Comparison of ENCODE assay signal across 17 cellular contexts in the genomic region with DNA sequence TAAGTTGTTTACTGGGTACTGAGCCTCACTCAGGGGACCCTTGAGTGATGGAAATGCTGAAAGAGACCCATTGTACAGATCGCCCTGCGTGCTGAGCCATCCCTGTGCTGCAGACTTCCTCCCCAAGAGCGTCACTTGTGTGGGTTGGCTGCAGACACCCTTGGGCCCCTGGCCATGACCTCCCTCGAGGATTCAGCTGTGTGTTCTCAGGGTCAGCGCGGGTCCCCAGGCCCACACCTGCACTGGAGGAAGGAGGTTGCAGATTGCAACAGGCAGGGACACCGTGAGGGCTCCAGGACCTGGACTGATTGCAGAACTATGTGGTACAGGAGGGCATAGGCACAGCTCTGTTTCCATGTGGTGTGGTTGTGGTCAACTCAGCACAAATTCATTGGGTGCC.
"Had no signal": no experiment of that assay in that cellular context is flagged by ENCODE, and none has a peak within 500 bp of the region (broad histone marks: within the 10 kb centered on the region; RNA-seq: fewer than 3 reads in every experiment).

No MANE protein-coding gene starts in this region.

- H3K27me3 Mint-ChIP-seq: progenitor cell of endocrine pancreas; stimulated activated naive CD8-positive, alpha-beta T cell treated with anti-CD3 and anti-CD28 coated beads, Interleukin-15, Interleukin-2, amounts not matched to agents 100 ng/mL and 50 ng/mL, for 24 hours had no signal

- H3K4me1 ChIP-seq: uterus had no signal

- H3K4me2 ChIP-seq: hepatocyte had no signal

- H2AFZ ChIP-seq: hepatocyte had no signal

- H3K27me3 ChIP-seq: ascending aorta, hepatocyte, tibial nerve, uterus had no signal

- H3K27ac ChIP-seq: ascending aorta, epithelial cell of prostate, hepatocyte, tibial nerve, uterus, WERI-Rb-1 had no signal

- H3K9me3 ChIP-seq: ascending aorta, tibial nerve, uterus had no signal

- H3K27ac Mint-ChIP-seq: activated naive CD4-positive, alpha-beta T cell treated with anti-CD3 and anti-CD28 coated beads for 36 hours; nephron had no signal

- H3K36me3 ChIP-seq: ascending aorta, uterus, WERI-Rb-1 had no signal

- H3K4me3 Mint-ChIP-seq: activated naive CD4-positive, alpha-beta T cell treated with anti-CD3 and anti-CD28 coated beads for 36 hours; stimulated activated naive CD8-positive, alpha-beta T cell treated with anti-CD3 and anti-CD28 coated beads, Interleukin-15, Interleukin-2, amounts not matched to agents 100 ng/mL and 50 ng/mL, for 24 hours had no signal

- H3K9me3 Mint-ChIP-seq: activated naive CD4-positive, alpha-beta T cell treated with anti-CD3 and anti-CD28 coated beads for 36 hours; nephron; stimulated activated naive CD8-positive, alpha-beta T cell treated with anti-CD3 and anti-CD28 coated beads, Interleukin-15, Interleukin-2, amounts not matched to agents 100 ng/mL and 50 ng/mL, for 24 hours had no signal

- H3K4me3 ChIP-seq: ascending aorta, hepatocyte, tibial nerve, uterus had no signal

- DNase-seq: activated CD4-positive, alpha-beta T cell treated with anti-CD3 and anti-CD28 coated beads for 1 hour; activated naive CD4-positive, alpha-beta T cell treated with anti-CD3 and anti-CD28 coated beads for 36 hours; dermis blood vessel endothelial cell; foreskin fibroblast; midbrain; occipital lobe; stimulated activated CD4-positive, alpha-beta T cell treated with anti-CD3 and anti-CD28 coated beads, Interleukin-12 subunit alpha, Interleukin-12 subunit beta, amount 100 ng/mL, for 4 hours; stimulated activated CD4-positive, alpha-beta T cell treated with anti-CD3 and anti-CD28 coated beads, Interleukin-1b, Interleukin-23, amount 100 ng/mL, for 48 hours; uterus; WERI-Rb-1 had no signal
